28 cellular contexts compared by ENCODE assay signal in the genomic region with DNA sequence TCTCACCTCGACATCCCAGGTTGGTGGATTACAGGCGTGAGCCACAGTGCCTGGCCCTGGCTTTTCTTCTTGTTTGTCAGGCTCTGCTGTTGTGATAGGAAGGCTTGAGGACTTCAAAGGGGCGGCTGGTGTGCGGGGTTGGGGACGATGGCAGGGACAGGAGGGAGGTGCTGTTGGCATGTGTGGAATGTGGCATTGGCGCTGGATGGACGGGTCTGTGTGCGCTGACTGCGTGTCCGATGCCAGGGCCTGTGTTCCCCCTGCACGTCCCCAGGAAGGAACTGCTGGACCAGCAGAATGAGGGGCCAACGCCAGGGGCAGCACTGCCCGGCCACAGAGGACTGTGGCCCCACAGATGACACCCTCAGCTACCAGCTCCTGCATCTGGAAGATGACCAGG. TPM values are rescaled to one million over a fixed set of nuclear protein-coding genes. Genes with fewer than 3 reads are reported as not detected.
A peak's percentile ranks its signal among the peaks of the same experiment; 100 is the strongest.
DNase-seq lines count a peak whose midpoint lies in the region; TF ChIP-seq lines count a peak whose summit lies in the region.
"Had no signal": no experiment of that assay in that cellular context is flagged by ENCODE, and none has a peak within 500 bp of the region (broad histone marks: within the 10 kb centered on the region; RNA-seq: fewer than 3 reads in every experiment).

No MANE protein-coding gene starts in this region.

- peak overlapping the region; percentile 91 for H3K27ac Mint-ChIP-seq in Caco-2 (ENCODE audit: unreplicated experiment)
- H3K27ac Mint-ChIP-seq: HFFc6, T-helper 17 cell had no signal

- intact Hi-C loops in Caco-2 (cut with micrococcal nuclease; ENCODE audit: unreplicated experiment) (no loop called here), PC-9 (cut with micrococcal nuclease; ENCODE audit: unreplicated experiment) (no loop called here), prostate gland (cut with DNase I) (no loop called here)

- no peak for TF ChIP-seq CTCF in Caco-2 (IDR thresholded peaks at IDR 0.05; ENCODE audit: insufficient read depth in 1 of 2, low read depth in 1 of 2, low read length in 1 of 2, severe bottlenecking in 1 of 2, unreplicated experiment in 1 of 2)
- no peak for TF ChIP-seq CTCF in PC-9 (conservative IDR thresholded peaks at IDR 0.05)
- no peak for TF ChIP-seq CTCF in hepatocyte (IDR thresholded peaks at IDR 0.05; ENCODE audit: poor library complexity)
- TF ChIP-seq CTCF in osteoblast (IDR thresholded peaks at IDR 0.05; ENCODE audit: extremely low read depth, low read depth, low read length) = no peak
- no peak for TF ChIP-seq CTCF in prostate gland (IDR thresholded peaks at IDR 0.05)

- H3K4me3 ChIP-seq in Caco-2 (ENCODE audit: low read depth, low read length) = no peak overlapping the region; the same call in 1 of the 2 replicates
- peak overlapping the region; percentile 68; the same call in 1 of the 2 replicates for H3K4me3 ChIP-seq in PC-9
- no peak overlapping the region for H3K4me3 ChIP-seq in hepatocyte
- H3K4me3 ChIP-seq in osteoblast (ENCODE audit: insufficient read depth, low read length) = no peak overlapping the region
- H3K4me3 ChIP-seq in prostate gland = no peak overlapping the region
- H3K4me3 ChIP-seq: BLaER1, esophagus muscularis mucosa, K562 had no signal

- peaks cover 23% of the 10 kb centered on the region for H3K79me2 ChIP-seq in PC-9 (ENCODE audit: low read depth)
- peaks cover 31% of the 10 kb centered on the region for H3K79me2 ChIP-seq in hepatocyte
- no peaks in the 10 kb centered on the region for H3K79me2 ChIP-seq in osteoblast (ENCODE audit: insufficient read depth, low read length)

- TF ChIP-seq POLR2A in prostate gland (IDR thresholded peaks at IDR 0.05) = no peak

- CTCF ChIA-PET in Caco-2 (lab: Charles Lee) (no interaction called here), PC-9 (lab: Charles Lee) (no interaction called here)

- peaks cover 8% of the 10 kb centered on the region for H3K4me1 Mint-ChIP-seq in Caco-2 (ENCODE audit: low read depth, unreplicated experiment)
- H3K4me1 Mint-ChIP-seq: T-helper 17 cell had no signal

- no peaks in the 10 kb centered on the region; the same call in 1 of the 2 replicates for H3K36me3 ChIP-seq in Caco-2 (ENCODE audit: control insufficient read depth, insufficient read depth, low read length)
- H3K36me3 ChIP-seq in PC-9 (ENCODE audit: low read depth) = no peaks in the 10 kb centered on the region
- no peaks in the 10 kb centered on the region for H3K36me3 ChIP-seq in hepatocyte (replicated peaks; ENCODE audit: insufficient read depth, low read depth)
- H3K36me3 ChIP-seq in osteoblast (ENCODE audit: insufficient read depth, low read length) = no peaks in the 10 kb centered on the region
- H3K36me3 ChIP-seq in prostate gland = no peaks in the 10 kb centered on the region
- H3K36me3 ChIP-seq: BLaER1, esophagus muscularis mucosa, neutrophil had no signal

- H3K9me3 Mint-ChIP-seq in Caco-2 (ENCODE audit: unreplicated experiment) = no peaks in the 10 kb centered on the region
- H3K9me3 Mint-ChIP-seq: HFFc6 had no signal

- WGBS in hepatocyte (ENCODE audit: low lambda C conversion rate, missing lambda C conversion rate) = 89% methylated on average over 12 of the region's 13 CpGs
- WGBS in prostate gland = 63% methylated on average over 13 of the region's 13 CpGs

- no peak for DNase-seq in Caco-2
- DNase-seq in PC-9 = peak in 1 of 2 experiments; percentile 61
- DNase-seq in hepatocyte (ENCODE audit: low spot score) = peak; percentile 2
- DNase-seq in osteoblast (ENCODE audit: insufficient read length, low spot score, missing footprints) = peak; percentile 14
- DNase-seq in activated naive CD4-positive, alpha-beta T cell (lab: John Stamatoyannopoulos, UW) = no peak
- no peak for DNase-seq in NCI-H510A (lab: John Stamatoyannopoulos, UW)
- no peak for DNase-seq in activated effector memory CD4-positive, alpha-beta T cell treated with Interleukin-2 at 50 U/mL for 16 hours
- DNase-seq in prostate gland (ENCODE audit: low spot score) = no peak
- DNase-seq: activated CD4-positive, alpha-beta T cell treated with anti-CD3 and anti-CD28 coated beads, Interleukin-2, amount 50 U/mL, for 4 hours; activated gamma-delta T cell treated with Interleukin-2 at 50 U/mL for 16 hours; Calu3; caudate nucleus; EL; HFFc6; left colon; NCI-H82; stimulated activated CD4-positive, alpha-beta T cell treated with anti-CD3 and anti-CD28 coated beads, Interleukin-15, amount 100 ng/mL, for 24 hours; substantia nigra; T-helper 17 cell had no signal

- peaks cover 80% of the 10 kb centered on the region for H3K36me3 Mint-ChIP-seq in Caco-2 (ENCODE audit: insufficient read depth, unreplicated experiment)

- H3K27me3 ChIP-seq in Caco-2 (replicated peaks; ENCODE audit: control insufficient read depth, insufficient read depth, low read length) (no peaks in the 10 kb centered on the region), PC-9 (ENCODE audit: insufficient read depth, low read depth) (no peaks in the 10 kb centered on the region), hepatocyte (no peaks in the 10 kb centered on the region), osteoblast (ENCODE audit: insufficient read depth, low read length) (no peaks in the 10 kb centered on the region), prostate gland (replicated peaks; ENCODE audit: insufficient read depth) (no peaks in the 10 kb centered on the region)
- H3K27me3 ChIP-seq: BLaER1, neutrophil had no signal

- no peak overlapping the region for H2AFZ ChIP-seq in PC-9
- H2AFZ ChIP-seq in hepatocyte = no peak overlapping the region
- no peak overlapping the region for H2AFZ ChIP-seq in osteoblast (ENCODE audit: low read length)

- BruUV-seq in Caco-2 (replicated peaks; lab: Mats Ljungman, UMichigan) = TSS peak; percentile 4
- BruUV-seq in PC-9 (replicated peaks; lab: Mats Ljungman, UMichigan) = no TSS peak

- H3K9me2 ChIP-seq in PC-9 (ENCODE audit: insufficient read depth) (no peaks in the 10 kb centered on the region), hepatocyte (replicated peaks; ENCODE audit: insufficient read depth) (no peaks in the 10 kb centered on the region)

- H3K27me3 Mint-ChIP-seq in Caco-2 (ENCODE audit: insufficient read depth, unreplicated experiment) = no peaks in the 10 kb centered on the region
- H3K27me3 Mint-ChIP-seq: T-helper 17 cell had no signal

- POLR2A ChIA-PET in Caco-2 (lab: Charles Lee) = interaction anchor here (0.6 kb wide), 1 partner anchor 22 kb away, joined by 3 read pairs; no protein-coding TSS in a partner anchor
- POLR2A ChIA-PET in PC-9 (lab: Charles Lee; ENCODE audit: unreplicated experiment) = no interaction called here

- H4K20me1 ChIP-seq in PC-9 (ENCODE audit: insufficient read depth) = no peaks in the 10 kb centered on the region
- no peaks in the 10 kb centered on the region for H4K20me1 ChIP-seq in hepatocyte (ENCODE audit: insufficient read depth, poor library complexity, severe bottlenecking)
- H4K20me1 ChIP-seq in osteoblast (ENCODE audit: insufficient read depth, low read length) = no peaks in the 10 kb centered on the region
- H4K20me1 ChIP-seq: BLaER1 had no signal

- peaks cover 27% of the 10 kb centered on the region; the same call in 1 of the 2 replicates for H3F3A ChIP-seq in PC-9 (ENCODE audit: insufficient read depth, low read depth)

- H3K4me2 ChIP-seq in PC-9 (peak overlapping the region; percentile 91), hepatocyte (peak overlapping the region; percentile 80), osteoblast (ENCODE audit: insufficient read depth, low read length) (no peak overlapping the region)
- H3K4me2 ChIP-seq: BLaER1 had no signal

- H3K27ac ChIP-seq in PC-9 = no peak overlapping the region
- no peak overlapping the region for H3K27ac ChIP-seq in hepatocyte
- no peak overlapping the region for H3K27ac ChIP-seq in osteoblast (ENCODE audit: low read depth, low read length)
- no peak overlapping the region for H3K27ac ChIP-seq in prostate gland
- H3K27ac ChIP-seq: BLaER1, neutrophil, VCaP had no signal

- peak overlapping the region; percentile 94 for H3K4me3 Mint-ChIP-seq in Caco-2 (ENCODE audit: unreplicated experiment)
- H3K4me3 Mint-ChIP-seq: HFFc6, T-helper 17 cell had no signal

- H3K4me1 ChIP-seq in Caco-2 (peaks cover 10% of the 10 kb centered on the region), PC-9 (replicated peaks; ENCODE audit: insufficient read depth) (peaks cover 29% of the 10 kb centered on the region), hepatocyte (ENCODE audit: insufficient read depth) (peaks cover 39% of the 10 kb centered on the region), osteoblast (ENCODE audit: insufficient read depth, low read length) (peaks cover 21% of the 10 kb centered on the region), prostate gland (replicated peaks) (peaks cover 5% of the 10 kb centered on the region)

- H3K9me3 ChIP-seq in Caco-2 (no peaks in the 10 kb centered on the region), PC-9 (ENCODE audit: insufficient read depth, low read depth) (no peaks in the 10 kb centered on the region), hepatocyte (ENCODE audit: low read depth) (no peaks in the 10 kb centered on the region), osteoblast (ENCODE audit: low read depth, low read length) (no peaks in the 10 kb centered on the region), prostate gland (no peaks in the 10 kb centered on the region)
- H3K9me3 ChIP-seq: BLaER1, esophagus muscularis mucosa, neutrophil had no signal

RNA-seq across cellular contexts. Expression of gene PTBP1, which starts 12.7 kb away (rescaled TPM):
- total RNA-seq in Caco-2 (2022) (510 and 522 TPM in 2 replicates), PC-9 (2021) (461 and 542 TPM in 2 replicates), hepatocyte (144 and 178 TPM in 2 replicates), osteoblast (106 and 124 TPM in 2 replicates), prostate gland (100 to 1,000 TPM; 153 to 222 TPM)
- 204 and 219 TPM in 2 replicates for polyA plus RNA-seq in hepatocyte

RNA-seq across cellular contexts. Expression of gene MISP, which starts 33.6 kb away (rescaled TPM):
- 27.8 and 36.4 TPM in 2 replicates for total RNA-seq in Caco-2 (2022)
- total RNA-seq in PC-9 (2021) = 91.6 and 101 TPM in 2 replicates
- 35.7 and 43.7 TPM in 2 replicates for total RNA-seq in hepatocyte
- polyA plus RNA-seq in hepatocyte = 38.4 and 50.9 TPM in 2 replicates
- total RNA-seq in osteoblast = 0.36 and 0.59 TPM in 2 replicates
- total RNA-seq in prostate gland = 1 to 10 TPM; 7.3 to 9.3 TPM
- total RNA-seq: SK-MEL-5, T-helper 17 cell had no signal

RNA-seq across cellular contexts. Expression of gene PLPPR3, which starts 37.2 kb away (rescaled TPM):
- total RNA-seq in Caco-2 (2022) = 5.1 and 7.1 TPM in 2 replicates
- 0.81 and 0.90 TPM in 2 replicates for total RNA-seq in PC-9 (2021)
- 7.6 and 11.1 TPM in 2 replicates for total RNA-seq in hepatocyte
- 11.4 and 11.7 TPM in 2 replicates for polyA plus RNA-seq in hepatocyte
- 0.36 TPM in 1 of 2 replicates, not detected in the other for total RNA-seq in osteoblast
- total RNA-seq in prostate gland = 10 to 100 TPM in 1 of 2 donors, under 1 TPM in 1; 0.27 to 20.3 TPM
- total RNA-seq: Calu3, esophagus muscularis mucosa, left colon, right cardiac atrium, T-helper 17 cell had no signal

RNA-seq across cellular contexts. Expression of gene AZU1, which starts 43.1 kb away (rescaled TPM):
- total RNA-seq in Caco-2 (2022) = not detected in 2 replicates
- not detected in 2 replicates for total RNA-seq in PC-9 (2021)
- total RNA-seq in hepatocyte = not detected in 2 replicates
- polyA plus RNA-seq in hepatocyte = 0.94 TPM in 1 of 2 replicates, not detected in the other
- not detected in 2 replicates for total RNA-seq in osteoblast
- 1 to 10 TPM in 1 of 2 donors, not detected in 1; 6.9 TPM for total RNA-seq in prostate gland
- total RNA-seq: A673, Calu3, HFFc6, left colon, mucosa of gallbladder, right cardiac atrium, SK-MEL-5 had no signal

RNA-seq across cellular contexts. Expression of gene PRTN3, which starts 56.3 kb away (rescaled TPM):
- total RNA-seq in Caco-2 (2022) (0.29 TPM in 1 of 2 replicates, not detected in the other), PC-9 (2021) (not detected in 2 replicates), hepatocyte (not detected in 2 replicates), osteoblast (not detected in 2 replicates), prostate gland (1 to 10 TPM in 1 of 2 donors, not detected in 1; 2.6 TPM)
- not detected in 2 replicates for polyA plus RNA-seq in hepatocyte
- total RNA-seq: A673, Calu3, HFFc6, left colon, mucosa of gallbladder, right cardiac atrium, SK-MEL-5, T-helper 17 cell had no signal
- polyA plus RNA-seq: right cardiac atrium had no signal

Comparison
In these comparisons a context has a peak if more than half of its experiments do, and no peak if none do; other contexts are left out.
1. DNase-seq: peak in hepatocyte (single experiment) and osteoblast (single experiment); none in Caco-2 (0 of 2), activated naive CD4-positive, alpha-beta T cell (0 of 4), NCI-H510A (single experiment), activated effector memory CD4-positive, alpha-beta T cell treated with Interleukin-2 at 50 U/mL for 16 hours (single experiment) and prostate gland (single experiment).